Comparison of ENCODE assay signal across 11 cellular contexts in genomic region chr17:78532922-78533640, GRCh38.
A peak's percentile ranks its signal among the peaks of the same experiment; 100 is the strongest.
DNase-seq lines count a peak whose midpoint lies in the region; ATAC-seq and TF ChIP-seq lines count a peak whose summit lies in the region.
"Had no signal": no experiment of that assay in that cellular context is flagged by ENCODE, and none has a peak within 500 bp of the region (broad histone marks: within the 10 kb centered on the region; RNA-seq: fewer than 3 reads in every experiment).

No MANE protein-coding gene starts in this region.

- no peaks in the 10 kb centered on the region for H3K36me3 Mint-ChIP-seq in activated T-cell treated with anti-CD3 and anti-CD28 coated beads, Interleukin-2, amount 50 U/mL, for 24 hours (ENCODE audit: low read depth)

- peaks cover 20% of the 10 kb centered on the region for H3K4me1 ChIP-seq in RWPE2 (ENCODE audit: insufficient read depth, poor library complexity, severe bottlenecking)

- no peak overlapping the region for H3K27ac Mint-ChIP-seq in activated T-cell treated with anti-CD3 and anti-CD28 coated beads, Interleukin-2, amount 50 U/mL, for 24 hours

- ATAC-seq in RWPE2 (ENCODE audit: low read depth) (peak; percentile 72), HG02852 (IDR thresholded peaks at IDR 0.05; ENCODE audit: unreplicated experiment) (no peak)
- ATAC-seq: lower lobe of right lung, right cardiac atrium had no signal

- H3K36me3 ChIP-seq in RWPE2 (ENCODE audit: low read depth) = no peaks in the 10 kb centered on the region
- H3K36me3 ChIP-seq: lower lobe of right lung had no signal

- H3K27me3 ChIP-seq in RWPE2 (ENCODE audit: insufficient read depth, poor library complexity, severe bottlenecking) = no peaks in the 10 kb centered on the region

- H3K4me3 Mint-ChIP-seq in activated T-cell treated with anti-CD3 and anti-CD28 coated beads, Interleukin-2, amount 50 U/mL, for 24 hours = no peak overlapping the region

- no peak for TF ChIP-seq CTCF in RWPE2 (IDR thresholded peaks at IDR 0.05; ENCODE audit: poor library complexity, severe bottlenecking)
- no peak for TF ChIP-seq CTCF in GM20000 (IDR thresholded peaks at IDR 0.05; ENCODE audit: extremely low read depth, missing control alignments)

- no peak overlapping the region for H3K4me3 ChIP-seq in RWPE2 (ENCODE audit: severe bottlenecking)
- H3K4me3 ChIP-seq: lower lobe of right lung had no signal

- no peaks in the 10 kb centered on the region for H3K27me3 Mint-ChIP-seq in activated T-cell treated with anti-CD3 and anti-CD28 coated beads, Interleukin-2, amount 50 U/mL, for 24 hours

- H3K9me3 ChIP-seq in RWPE2 (ENCODE audit: severe bottlenecking) = no peaks in the 10 kb centered on the region
- H3K9me3 ChIP-seq: lower lobe of right lung had no signal

- H3K9me3 Mint-ChIP-seq in activated T-cell treated with anti-CD3 and anti-CD28 coated beads, Interleukin-2, amount 50 U/mL, for 24 hours = no peaks in the 10 kb centered on the region

- DNase-seq in activated T-cell treated with anti-CD3 and anti-CD28 coated beads, Interleukin-2, amount 50 U/mL, for 48 hours = peak; percentile 34
- no peak for DNase-seq in activated T-cell treated with anti-CD3 and anti-CD28 coated beads, Interleukin-2, amount 50 U/mL, for 24 hours
- DNase-seq in RWPE2 (ENCODE audit: low spot score) (peak; percentile 74), epithelial cell of prostate (ENCODE audit: low read depth, low spot score) (peak; percentile 70), NCI-H1417 treated with DMSO at 0.1 percent for 48 hours (lab: John Stamatoyannopoulos, UW) (no peak), GM20000 (ENCODE audit: low spot score) (no peak)
- DNase-seq in stimulated activated CD4-positive, alpha-beta T cell treated with anti-CD3 and anti-CD28 coated beads, Interleukin-4, amount 100 ng/mL, for 48 hours (ENCODE audit: low read depth in 2 of 2) = peak; percentile 8 to 16
- DNase-seq: foreskin melanocyte, lower lobe of right lung had no signal

- H3K27ac ChIP-seq in RWPE2 (ENCODE audit: poor library complexity, severe bottlenecking) (no peak overlapping the region), epithelial cell of prostate (no peak overlapping the region)
- H3K27ac ChIP-seq: lower lobe of right lung had no signal

- H3K4me1 Mint-ChIP-seq in activated T-cell treated with anti-CD3 and anti-CD28 coated beads, Interleukin-2, amount 50 U/mL, for 24 hours (ENCODE audit: low read depth) = peaks cover 24% of the 10 kb centered on the region

Comparison
In these comparisons a context has a peak if more than half of its experiments do, and no peak if none do; other contexts are left out.
1. DNase-seq: peak in activated T-cell treated with anti-CD3 and anti-CD28 coated beads, Interleukin-2, amount 50 U/mL, for 48 hours (2 of 2), RWPE2 (single experiment), epithelial cell of prostate (single experiment) and stimulated activated CD4-positive, alpha-beta T cell treated with anti-CD3 and anti-CD28 coated beads, Interleukin-4, amount 100 ng/mL, for 48 hours (2 of 2); none in activated T-cell treated with anti-CD3 and anti-CD28 coated beads, Interleukin-2, amount 50 U/mL, for 24 hours (single experiment), NCI-H1417 treated with DMSO at 0.1 percent for 48 hours (single experiment) and GM20000 (single experiment).